ENCODE assay signal across 23 cellular contexts in the genomic region with DNA sequence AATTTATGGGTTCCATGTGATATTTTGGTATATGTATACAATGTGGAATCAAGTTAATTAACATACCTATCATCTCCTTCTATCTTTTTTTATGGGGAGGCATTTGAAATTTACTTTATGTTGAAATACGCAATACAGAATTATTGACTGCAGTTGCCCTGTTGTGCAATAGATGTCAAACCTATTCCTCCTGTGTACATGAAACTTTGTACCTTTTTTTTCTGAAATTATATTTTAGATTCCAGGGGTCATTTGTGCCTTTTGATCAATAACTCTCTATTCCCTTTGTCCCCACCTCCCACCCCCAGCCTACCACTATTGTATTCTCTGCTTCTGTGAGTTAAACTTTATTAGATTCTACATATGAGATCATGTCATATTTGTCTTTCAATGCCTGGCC.
DNase-seq lines count a peak whose midpoint lies in the region; ATAC-seq, FAIRE-seq and TF ChIP-seq lines count a peak whose summit lies in the region.
"Had no signal": no experiment of that assay in that cellular context is flagged by ENCODE, and none has a peak within 500 bp of the region (broad histone marks: within the 10 kb centered on the region; RNA-seq: fewer than 3 reads in every experiment).

No MANE protein-coding gene starts in this region.

- CTCF ChIA-PET in IMR-90 (lab: Yijun Ruan, JAX) (no interaction called here), HepG2 (lab: Yijun Ruan, JAX; ENCODE audit: low intra/inter-chr PET ratio, low total read pairs) (no interaction called here)

- no peak overlapping the region for H2AK9ac ChIP-seq in IMR-90 (replicated peaks; ENCODE audit: low read depth, low read length, poor library complexity)

- BruUV-seq in IMR-90 (replicated peaks; lab: Mats Ljungman, UMichigan) = no TSS peak
- BruUV-seq in HepG2 (replicated peaks; lab: Mats Ljungman, UMichigan) = no TSS peak

- H4K8ac ChIP-seq in IMR-90 (ENCODE audit: low read depth in 2 of 2, low read length in 2 of 2) = no peak overlapping the region

- POLR2A ChIA-PET in IMR-90 (lab: Charles Lee; ENCODE audit: unreplicated experiment) = no interaction called here
- POLR2A ChIA-PET in HepG2 (lab: Yijun Ruan, JAX) = no interaction called here

- ATAC-seq in IMR-90 (ENCODE audit: low read depth) (no peak), HepG2 (peak; percentile 47), right lobe of liver (peak; percentile 48 to 87 (median 78)), gastroesophageal sphincter (no peak)

- H3K27me3 ChIP-seq in IMR-90 (ENCODE audit: control insufficient read depth, insufficient read depth, low read length) (no peaks in the 10 kb centered on the region), HepG2 (ENCODE audit: control insufficient read depth in 1 of 2, insufficient read depth in 2 of 2, low read length in 2 of 2) (no peaks in the 10 kb centered on the region), right lobe of liver (no peaks in the 10 kb centered on the region), gastroesophageal sphincter (no peaks in the 10 kb centered on the region)
- H3K27me3 ChIP-seq: BE2C, BLaER1 had no signal

- H3K23ac ChIP-seq in IMR-90 (ENCODE audit: low read depth, low read length) = no peak overlapping the region

- TF ChIP-seq EP300 in HepG2 (IDR thresholded peaks at IDR 0.05; ENCODE audit: low read depth in 2 of 2, low read length in 2 of 2) (peak; percentile 53 to 71; a peak in 3 of 4 replicates), HepG2 (CRISPR knock-in tag; IDR thresholded peaks at IDR 0.05; ENCODE audit: borderline replicate concordance) (no peak), gastroesophageal sphincter (IDR thresholded peaks at IDR 0.05) (no peak)

- no peak overlapping the region for H2BK20ac ChIP-seq in IMR-90 (ENCODE audit: low read depth, low read length)

- H3K36me3 ChIP-seq in IMR-90 (ENCODE audit: control insufficient read depth, insufficient read depth, low read length) = no peaks in the 10 kb centered on the region
- no peaks in the 10 kb centered on the region for H3K36me3 ChIP-seq in HepG2 (replicated peaks in 1 of 2; ENCODE audit: control insufficient read depth in 1 of 2, insufficient read depth in 2 of 2, low read length in 2 of 2)
- no peaks in the 10 kb centered on the region for H3K36me3 ChIP-seq in right lobe of liver
- H3K36me3 ChIP-seq in gastroesophageal sphincter = no peaks in the 10 kb centered on the region
- H3K36me3 ChIP-seq: BE2C, BLaER1 had no signal

- H3K4me3 ChIP-seq in IMR-90 (ENCODE audit: insufficient read depth, low read depth, low read length) = no peak overlapping the region
- H3K4me3 ChIP-seq in HepG2 (replicated peaks in 1 of 3; ENCODE audit: insufficient read depth in 1 of 3, low read depth in 2 of 3, low read length in 3 of 3) = no peak overlapping the region
- H3K4me3 ChIP-seq in right lobe of liver = no peak overlapping the region
- no peak overlapping the region for H3K4me3 ChIP-seq in gastroesophageal sphincter
- H3K4me3 ChIP-seq: BLaER1 had no signal

- H3K18ac ChIP-seq in IMR-90 (ENCODE audit: low read depth, low read length) = no peak overlapping the region

- H2BK15ac ChIP-seq in IMR-90 (ENCODE audit: low read depth, low read length) = no peak overlapping the region

- intact Hi-C loops in IMR-90 (cut with micrococcal nuclease) = no loop called here
- intact Hi-C loops in HepG2 (cut with micrococcal nuclease; ENCODE audit: unreplicated experiment) = loop anchor here (10.0 kb wide), 1 partner anchor 294 kb away; no protein-coding TSS in a partner anchor
- intact Hi-C loops in right lobe of liver (cut with DNase I) = no loop called here

- no peak overlapping the region for H3K14ac ChIP-seq in IMR-90 (replicated peaks; ENCODE audit: low read depth, low read length)

- H3K9me3 ChIP-seq in IMR-90 (ENCODE audit: control insufficient read depth, insufficient read depth, low read length) = no peaks in the 10 kb centered on the region
- no peaks in the 10 kb centered on the region for H3K9me3 ChIP-seq in HepG2 (ENCODE audit: low read length)
- H3K9me3 ChIP-seq in right lobe of liver = no peaks in the 10 kb centered on the region
- H3K9me3 ChIP-seq in gastroesophageal sphincter = no peaks in the 10 kb centered on the region
- H3K9me3 ChIP-seq: BE2C had no signal

- TF ChIP-seq POLR2A in IMR-90 (IDR thresholded peaks at IDR 0.05; ENCODE audit: low read depth, low read length) (no peak), HepG2 (IDR thresholded peaks at IDR 0.05; ENCODE audit: insufficient read depth in 1 of 2, low read depth in 2 of 2, low read length in 2 of 2) (no peak), right lobe of liver (IDR thresholded peaks at IDR 0.05) (no peak), gastroesophageal sphincter (IDR thresholded peaks at IDR 0.05) (no peak)

- no peaks in the 10 kb centered on the region for H4K20me1 ChIP-seq in IMR-90 (ENCODE audit: insufficient read depth, low read length)
- H4K20me1 ChIP-seq in HepG2 (ENCODE audit: insufficient read depth, low read length) = no peaks in the 10 kb centered on the region
- H4K20me1 ChIP-seq: BLaER1 had no signal

- H3K4me1 ChIP-seq in IMR-90 (ENCODE audit: control insufficient read depth, insufficient read depth, low read length) (no peaks in the 10 kb centered on the region), HepG2 (ENCODE audit: insufficient read depth, low read length) (peaks cover 15% of the 10 kb centered on the region), right lobe of liver (peaks cover 0 to 16% (median 0%) of the 10 kb centered on the region in 4 donors), gastroesophageal sphincter (no peaks in the 10 kb centered on the region)
- H3K4me1 ChIP-seq: BE2C had no signal

- no peak overlapping the region for H3K4me2 ChIP-seq in IMR-90 (ENCODE audit: low read depth, low read length)
- no peak overlapping the region for H3K4me2 ChIP-seq in HepG2 (ENCODE audit: low read depth, low read length)
- H3K4me2 ChIP-seq: BLaER1 had no signal

- no peak for TF ChIP-seq RAD21 in IMR-90 (IDR thresholded peaks at IDR 0.05; ENCODE audit: low read length)
- TF ChIP-seq RAD21 in HepG2 (CRISPR knock-in tag; IDR thresholded peaks at IDR 0.05) = no peak

- H3K9ac ChIP-seq in IMR-90 (ENCODE audit: low read depth, low read length) = no peak overlapping the region
- no peak overlapping the region for H3K9ac ChIP-seq in HepG2 (ENCODE audit: insufficient read depth, low read depth, low read length)
- H3K9ac ChIP-seq: BLaER1 had no signal

- no peak for FAIRE-seq in HepG2 (lab: Jason Lieb, UNC)
- FAIRE-seq: GM12891, GM19239 had no signal

- no peak overlapping the region for H3K4ac ChIP-seq in IMR-90 (ENCODE audit: low read depth, low read length)

- H2BK5ac ChIP-seq in IMR-90 (ENCODE audit: low read depth, low read length, poor library complexity, severe bottlenecking) = no peak overlapping the region

- H3K79me2 ChIP-seq in HepG2 (ENCODE audit: insufficient read depth, low read length) = no peaks in the 10 kb centered on the region

- in situ Hi-C loops in IMR-90 (cut with MboI; ENCODE audit: low sequenced_read_pairs) (no loop called here), HepG2 (cut with HindIII; ENCODE audit: extremely low pct_ligation_motif_present, low pct_unique_long_range_greater_than_20kb) (no loop called here)

- H2AK5ac ChIP-seq in IMR-90 (ENCODE audit: low read depth, low read length) = no peak overlapping the region

- no CpG with 5 or more reads among the region's 1 CpG for WGBS in IMR-90 (ENCODE audit: extremely low coverage in 2 of 2, insufficient read length in 1 of 2), 2 experiments
- 51% methylated on average over 1 of the region's 1 CpG for WGBS in HepG2 (ENCODE audit: low lambda C conversion rate)
- WGBS in right lobe of liver (ENCODE audit: insufficient coverage, low coverage, low lambda C conversion rate, missing lambda C conversion rate) = 29% methylated on average over 1 of the region's 1 CpG
- WGBS in gastroesophageal sphincter (ENCODE audit: low coverage in 1 of 2), 2 donors = 80 to 100% methylated on average over 1 of the region's 1 CpG

- no peak for DNase-seq in IMR-90
- DNase-seq in HepG2 (ENCODE audit: low spot score) = peak; percentile 40
- DNase-seq in right lobe of liver = no peak
- DNase-seq in putamen (ENCODE audit: low spot score) = no peak
- no peak for DNase-seq in EL
- DNase-seq: 8988T; ACHN; BE2C; C1 segment of cervical spinal cord; CD4-positive, alpha-beta memory T cell; CD4-positive, CD25-positive, alpha-beta regulatory T cell; CD8-positive, alpha-beta memory T cell; COR-L47; DMS 273 treated with DMSO at 0.1 percent for 48 hours; DMS153; DMS53; DMS79; DND-41; GF-D8 had no signal

- no peaks in the 10 kb centered on the region for H3K79me1 ChIP-seq in IMR-90 (ENCODE audit: low read depth in 1 of 2, low read length in 2 of 2)

- no peak overlapping the region for H3K56ac ChIP-seq in IMR-90 (ENCODE audit: extremely low read depth, insufficient read depth, low read length)

- dilution Hi-C loops in IMR-90 (cut with HindIII; ENCODE audit: low sequenced_read_pairs, unreplicated experiment) = no loop called here

- H4K91ac ChIP-seq in IMR-90 (ENCODE audit: insufficient read depth, low read depth, low read length) = no peak overlapping the region

- H3K27ac ChIP-seq in IMR-90 (ENCODE audit: insufficient read depth, low read length) (no peak overlapping the region), HepG2 (ENCODE audit: extremely low read length, insufficient read depth, low read length) (no peak overlapping the region), right lobe of liver (no peak overlapping the region), gastroesophageal sphincter (no peak overlapping the region)
- H3K27ac ChIP-seq: BLaER1 had no signal

- H2AFZ ChIP-seq in IMR-90 (replicated peaks; ENCODE audit: low read length, poor library complexity) (no peak overlapping the region), HepG2 (ENCODE audit: low read length) (no peak overlapping the region)

- no peak overlapping the region for H2BK120ac ChIP-seq in IMR-90 (ENCODE audit: low read depth, low read length)

- H4K5ac ChIP-seq in IMR-90 (ENCODE audit: low read depth, low read length) = no peak overlapping the region

- H3K9me1 ChIP-seq in IMR-90 (ENCODE audit: insufficient read depth, low read length) = no peaks in the 10 kb centered on the region

- TF ChIP-seq CTCF in IMR-90 (conservative IDR thresholded peaks at IDR 0.05; ENCODE audit: low read depth, low read length) (no peak), HepG2 (CRISPR knock-in tag; IDR thresholded peaks at IDR 0.05) (no peak), right lobe of liver (IDR thresholded peaks at IDR 0.05) (no peak), gastroesophageal sphincter (IDR thresholded peaks at IDR 0.05) (no peak)

TF ChIP-seq in IMR-90, 13 proteins besides CTCF, POLR2A, EP300 and RAD21:
- TF ChIP-seq BHLHE40 (IDR thresholded peaks at IDR 0.05; ENCODE audit: low read depth, low read length) (no peak), CEBPB (IDR thresholded peaks at IDR 0.05; ENCODE audit: low read depth, low read length) (peak; percentile 64)

TF ChIP-seq in HepG2, 621 proteins besides CTCF, POLR2A, EP300 and RAD21 (continues in another document):
- TF ChIP-seq TCF7 (IDR thresholded peaks at IDR 0.05; ENCODE audit: low read depth) (peak; percentile 40; the same call in 1 of the 2 replicates), RFX3 (CRISPR knock-in tag; IDR thresholded peaks at IDR 0.05) (no peak), GATAD2A (CRISPR knock-in tag; IDR thresholded peaks at IDR 0.05) (peak; percentile 95), SIX1 (CRISPR knock-in tag; IDR thresholded peaks at IDR 0.05; ENCODE audit: borderline replicate concordance) (peak; percentile 41; the same call in 1 of the 2 replicates), RBAK (CRISPR knock-in tag; IDR thresholded peaks at IDR 0.05) (no peak)

Comparison
In these comparisons a context has a peak if more than half of its experiments do, and no peak if none do; other contexts are left out.
1. ATAC-seq: peak in HepG2 (single experiment) and right lobe of liver (4 of 4); none in IMR-90 (single experiment) and gastroesophageal sphincter (single experiment).